ENCODE assay signal across 1 cellular context in genomic region chr2:198763793-198764192, GRCh38.
TF ChIP-seq lines count a peak whose summit lies in the region.

No MANE protein-coding gene starts in this region.

TF ChIP-seq in GM12878, 131 proteins besides CTCF, POLR2A, EP300 and RAD21 (continued from another document):
- TF ChIP-seq STAT1 (conservative IDR thresholded peaks at IDR 0.05) (no peak), E2F8 (IDR thresholded peaks at IDR 0.05; ENCODE audit: low read depth, partially characterized antibody) (no peak), NFXL1 (IDR thresholded peaks at IDR 0.05; ENCODE audit: borderline replicate concordance) (no peak), JUNB (IDR thresholded peaks at IDR 0.05) (no peak), NR2C2 (IDR thresholded peaks at IDR 0.05; ENCODE audit: borderline replicate concordance, control insufficient read depth, insufficient read length, low read depth) (no peak)
- TF ChIP-seq, protein P1, sequence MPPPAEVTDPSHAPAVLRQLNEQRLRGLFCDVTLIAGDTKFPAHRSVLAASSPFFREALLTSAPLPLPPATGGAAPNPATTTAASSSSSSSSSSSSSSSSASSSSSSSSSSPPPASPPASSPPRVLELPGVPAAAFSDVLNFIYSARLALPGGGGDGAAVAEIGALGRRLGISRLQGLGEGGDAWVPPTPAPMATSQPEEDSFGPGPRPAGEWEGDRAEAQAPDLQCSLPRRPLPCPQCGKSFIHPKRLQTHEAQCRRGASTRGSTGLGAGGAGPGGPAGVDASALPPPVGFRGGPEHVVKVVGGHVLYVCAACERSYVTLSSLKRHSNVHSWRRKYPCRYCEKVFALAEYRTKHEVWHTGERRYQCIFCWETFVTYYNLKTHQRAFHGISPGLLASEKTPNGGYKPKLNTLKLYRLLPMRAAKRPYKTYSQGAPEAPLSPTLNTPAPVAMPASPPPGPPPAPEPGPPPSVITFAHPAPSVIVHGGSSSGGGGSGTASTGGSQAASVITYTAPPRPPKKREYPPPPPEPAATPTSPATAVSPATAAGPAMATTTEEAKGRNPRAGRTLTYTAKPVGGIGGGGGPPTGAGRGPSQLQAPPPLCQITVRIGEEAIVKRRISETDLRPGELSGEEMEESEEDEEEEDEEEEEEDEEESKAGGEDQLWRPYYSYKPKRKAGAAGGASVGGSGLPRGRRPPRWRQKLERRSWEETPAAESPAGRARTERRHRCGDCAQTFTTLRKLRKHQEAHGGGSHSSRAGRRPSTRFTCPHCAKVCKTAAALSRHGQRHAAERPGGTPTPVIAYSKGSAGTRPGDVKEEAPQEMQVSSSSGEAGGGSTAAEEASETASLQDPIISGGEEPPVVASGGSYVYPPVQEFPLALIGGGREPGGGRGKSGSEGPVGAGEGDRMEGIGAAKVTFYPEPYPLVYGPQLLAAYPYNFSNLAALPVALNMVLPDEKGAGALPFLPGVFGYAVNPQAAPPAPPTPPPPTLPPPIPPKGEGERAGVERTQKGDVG (CRISPR knock-in tag; IDR thresholded peaks at IDR 0.05) = no peak
